ENCODE assay signal across 1 cellular context in the genomic region with DNA sequence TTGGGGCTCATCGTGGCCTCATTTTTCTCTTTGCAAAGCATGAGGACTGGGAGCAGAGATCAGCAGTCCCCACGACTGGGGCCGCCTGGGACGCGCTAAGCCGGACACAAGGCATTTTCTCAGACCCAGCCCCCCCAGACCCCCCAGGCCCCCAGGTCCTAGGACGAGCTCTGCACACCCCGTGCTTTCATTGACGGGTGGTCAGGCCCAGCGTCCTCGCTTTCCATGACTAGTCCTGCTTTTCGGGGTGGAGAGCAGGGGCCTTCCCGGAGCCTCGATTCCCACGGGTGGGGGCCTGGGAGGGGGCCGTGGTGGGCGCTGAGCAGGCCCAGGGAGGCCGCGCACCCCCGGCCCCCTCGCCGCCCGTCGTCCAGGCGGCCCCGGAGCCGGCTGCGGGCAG.
TF ChIP-seq lines count a peak whose summit lies in the region.

No MANE protein-coding gene starts in this region.

TF ChIP-seq in HepG2, 621 proteins besides CTCF, POLR2A, EP300 and RAD21:
- TF ChIP-seq PAX8 (CRISPR knock-in tag; IDR thresholded peaks at IDR 0.05; ENCODE audit: borderline replicate concordance) (no peak), KDM2A (CRISPR knock-in tag; IDR thresholded peaks at IDR 0.05; ENCODE audit: borderline replicate concordance, low read depth) (no peak), SIN3B (IDR thresholded peaks at IDR 0.05; ENCODE audit: low read length) (no peak), RBAK (CRISPR knock-in tag; IDR thresholded peaks at IDR 0.05) (no peak), ZSCAN21 (CRISPR knock-in tag; IDR thresholded peaks at IDR 0.05; ENCODE audit: borderline replicate concordance) (no peak), NFYB (CRISPR knock-in tag; IDR thresholded peaks at IDR 0.05) (no peak), ZKSCAN8 (CRISPR knock-in tag; IDR thresholded peaks at IDR 0.05; ENCODE audit: borderline replicate concordance) (no peak), ZFYVE20 (CRISPR knock-in tag; IDR thresholded peaks at IDR 0.05; ENCODE audit: borderline replicate concordance, low read depth) (no peak), HNRNPH1 (optimal IDR thresholded peaks at IDR 0.05; ENCODE audit: low read depth, low read length) (no peak)
- TF ChIP-seq, protein P1, sequence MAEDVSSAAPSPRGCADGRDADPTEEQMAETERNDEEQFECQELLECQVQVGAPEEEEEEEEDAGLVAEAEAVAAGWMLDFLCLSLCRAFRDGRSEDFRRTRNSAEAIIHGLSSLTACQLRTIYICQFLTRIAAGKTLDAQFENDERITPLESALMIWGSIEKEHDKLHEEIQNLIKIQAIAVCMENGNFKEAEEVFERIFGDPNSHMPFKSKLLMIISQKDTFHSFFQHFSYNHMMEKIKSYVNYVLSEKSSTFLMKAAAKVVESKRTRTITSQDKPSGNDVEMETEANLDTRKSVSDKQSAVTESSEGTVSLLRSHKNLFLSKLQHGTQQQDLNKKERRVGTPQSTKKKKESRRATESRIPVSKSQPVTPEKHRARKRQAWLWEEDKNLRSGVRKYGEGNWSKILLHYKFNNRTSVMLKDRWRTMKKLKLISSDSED (CRISPR knock-in tag; IDR thresholded peaks at IDR 0.05): no peak
